Comparison of ENCODE assay signal across 27 cellular contexts in genomic region chr12:127278351-127278750, GRCh38.
DNase-seq lines count a peak whose midpoint lies in the region; ATAC-seq and TF ChIP-seq lines count a peak whose summit lies in the region.
"Had no signal": no experiment of that assay in that cellular context is flagged by ENCODE, and none has a peak within 500 bp of the region (broad histone marks: within the 10 kb centered on the region; RNA-seq: fewer than 3 reads in every experiment).

No MANE protein-coding gene starts in this region.

- peak overlapping the region; percentile 20 for H3K27ac Mint-ChIP-seq in stimulated activated effector memory CD8-positive, alpha-beta T cell treated with anti-CD3 and anti-CD28 coated beads, Interleukin-12 subunit alpha, Interleukin-12 subunit beta, amount 100 ng/mL, for 72 hours
- H3K27ac Mint-ChIP-seq in stimulated activated naive B cell treated with anti-CD40 and anti-IgM and Interleukin-4, amounts not matched to agents 10 μg/mL and 1 μg/mL and 100 μg/mL, for 72 hours, result no peak overlapping the region
- H3K27ac Mint-ChIP-seq: CD4-positive, alpha-beta memory T cell had no signal

- CTCF ChIA-PET in mammary epithelial cell (lab: Charles Lee; ENCODE audit: low non-redundant PET), result no interaction called here

- peaks cover 7 to 9% of the 10 kb centered on the region in 2 donors for H3K27me3 Mint-ChIP-seq in stimulated activated naive B cell treated with anti-CD40 and anti-IgM and Interleukin-4, amounts not matched to agents 10 μg/mL and 1 μg/mL and 100 μg/mL, for 72 hours

- dilution Hi-C loops in mammary epithelial cell (cut with HindIII; ENCODE audit: low sequenced_read_pairs), result no loop called here

- H3K4me1 ChIP-seq in mammary epithelial cell (ENCODE audit: insufficient read depth, low read length) (peaks cover 13% of the 10 kb centered on the region), breast epithelium (no peaks in the 10 kb centered on the region), OCI-LY3 (ENCODE audit: low read length) (peaks cover 7% of the 10 kb centered on the region; the same call in 1 of the 2 replicates)

- ATAC-seq in HG02610 (IDR thresholded peaks at IDR 0.05; ENCODE audit: unreplicated experiment), result peak; percentile 3
- peak; percentile 37 for ATAC-seq in stimulated activated effector memory CD8-positive, alpha-beta T cell treated with anti-CD3 and anti-CD28 coated beads, Interleukin-12 subunit alpha, Interleukin-12 subunit beta, amount 100 ng/mL, for 72 hours
- ATAC-seq in stimulated activated naive B cell treated with anti-CD40 and anti-IgM and Interleukin-4, amounts not matched to agents 10 μg/mL and 1 μg/mL and 100 μg/mL, for 72 hours (replicated peaks), result no peak
- ATAC-seq: HepG2, K562, PC-3 had no signal

- H3K36me3 ChIP-seq in mammary epithelial cell (ENCODE audit: insufficient read depth, low read length) (no peaks in the 10 kb centered on the region), breast epithelium (no peaks in the 10 kb centered on the region), OCI-LY3 (replicated peaks; ENCODE audit: low read depth, low read length) (no peaks in the 10 kb centered on the region)

- intact Hi-C loops in mammary epithelial cell (cut with micrococcal nuclease) (no loop called here), breast epithelium (cut with DNase I; ENCODE audit: low total_unique reads) (no loop called here)

- no peaks in the 10 kb centered on the region for H3K27me3 ChIP-seq in mammary epithelial cell (ENCODE audit: insufficient read depth, low read length)
- H3K27me3 ChIP-seq in breast epithelium, result peaks cover 0 to 6% of the 10 kb centered on the region in 2 donors
- peaks cover 10% of the 10 kb centered on the region; the same call in 1 of the 2 replicates for H3K27me3 ChIP-seq in OCI-LY3 (ENCODE audit: low read depth, low read length)

- H2AFZ ChIP-seq in mammary epithelial cell (ENCODE audit: low read depth, low read length) (peak overlapping the region; percentile 42), OCI-LY3 (ENCODE audit: low read depth, low read length) (no peak overlapping the region)

- DNase-seq in mammary epithelial cell (no peak), breast epithelium (ENCODE audit: low spot score in 2 of 2) (no peak), AG20443 (ENCODE audit: low spot score) (no peak), cerebellar nuclear complex (lab: John Stamatoyannopoulos, UW) (no peak)
- DNase-seq in stimulated activated effector memory CD8-positive, alpha-beta T cell treated with anti-CD3 and anti-CD28 coated beads, Interleukin-12 subunit alpha, Interleukin-12 subunit beta, amount 100 ng/mL, for 72 hours (ENCODE audit: low spot score in 2 of 2), result no peak
- DNase-seq in stimulated activated naive B cell treated with anti-CD40 and anti-IgM and Interleukin-4, amounts not matched to agents 10 μg/mL and 1 μg/mL and 100 μg/mL, for 72 hours, result no peak
- DNase-seq: 8988T; ACHN; C1 segment of cervical spinal cord; CD4-positive, alpha-beta memory T cell; COR-L47; DMS53; MV-4-11; NCI-H1105; NCI-H1436 treated with DMSO at 0.1 percent for 48 hours; NCI-H187 treated with DMSO at 0.1 percent for 48 hours; NCI-H446; NCI-H524 treated with DMSO at 0.1 percent for 48 hours; NCI-H774; PC-3; SK-N-SH; SW 1271 had no signal

- H3K4me3 ChIP-seq in mammary epithelial cell (replicated peaks in 1 of 3; ENCODE audit: insufficient read depth in 1 of 3, low read depth in 2 of 3, low read length in 3 of 3), result no peak overlapping the region
- H3K4me3 ChIP-seq in breast epithelium, result no peak overlapping the region
- H3K4me3 ChIP-seq in OCI-LY3 (ENCODE audit: low read length), result no peak overlapping the region
- H3K4me3 ChIP-seq: GM12878, K562 had no signal

- H3K4me2 ChIP-seq in mammary epithelial cell (ENCODE audit: insufficient read depth, low read depth, low read length) (no peak overlapping the region), OCI-LY3 (ENCODE audit: low read length) (peak overlapping the region; percentile 40; the same call in 1 of the 2 replicates)
- H3K4me2 ChIP-seq: SK-N-SH had no signal

- H3K27ac ChIP-seq in mammary epithelial cell (ENCODE audit: insufficient read depth, low read depth, low read length), result no peak overlapping the region
- H3K27ac ChIP-seq in breast epithelium, result no peak overlapping the region
- H3K27ac ChIP-seq in OCI-LY3 (ENCODE audit: low read length), result no peak overlapping the region

- peaks cover 17% of the 10 kb centered on the region for H3K4me1 Mint-ChIP-seq in stimulated activated effector memory CD8-positive, alpha-beta T cell treated with anti-CD3 and anti-CD28 coated beads, Interleukin-12 subunit alpha, Interleukin-12 subunit beta, amount 100 ng/mL, for 72 hours
- peaks cover 2 to 13% of the 10 kb centered on the region in 2 donors for H3K4me1 Mint-ChIP-seq in stimulated activated naive B cell treated with anti-CD40 and anti-IgM and Interleukin-4, amounts not matched to agents 10 μg/mL and 1 μg/mL and 100 μg/mL, for 72 hours

- TF ChIP-seq POLR2A in breast epithelium (IDR thresholded peaks at IDR 0.05), result no peak

- H3K36me3 Mint-ChIP-seq in stimulated activated effector memory CD8-positive, alpha-beta T cell treated with anti-CD3 and anti-CD28 coated beads, Interleukin-12 subunit alpha, Interleukin-12 subunit beta, amount 100 ng/mL, for 72 hours, result no peaks in the 10 kb centered on the region
- no peaks in the 10 kb centered on the region for H3K36me3 Mint-ChIP-seq in stimulated activated naive B cell treated with anti-CD40 and anti-IgM and Interleukin-4, amounts not matched to agents 10 μg/mL and 1 μg/mL and 100 μg/mL, for 72 hours
- H3K36me3 Mint-ChIP-seq: CD4-positive, alpha-beta memory T cell had no signal

- in situ Hi-C loops in mammary epithelial cell (cut with MboI; ENCODE audit: low sequenced_read_pairs in 2 of 2), result no loop called here

- H4K20me1 ChIP-seq in mammary epithelial cell (ENCODE audit: insufficient read depth, low read length) (no peaks in the 10 kb centered on the region), OCI-LY3 (ENCODE audit: insufficient read depth, low read length) (no peaks in the 10 kb centered on the region)

- no peaks in the 10 kb centered on the region for H3K9me3 ChIP-seq in mammary epithelial cell (replicated peaks; ENCODE audit: insufficient read depth, low read length)
- H3K9me3 ChIP-seq in breast epithelium, result no peaks in the 10 kb centered on the region
- H3K9me3 ChIP-seq in OCI-LY3 (ENCODE audit: insufficient read depth, low read length), result no peaks in the 10 kb centered on the region
- H3K9me3 ChIP-seq: SK-N-SH had no signal

- no peak for TF ChIP-seq CTCF in mammary epithelial cell (conservative IDR thresholded peaks at IDR 0.05 in 1 of 2, IDR thresholded peaks at IDR 0.05 in 1 of 2; ENCODE audit: extremely low read depth in 1 of 2, insufficient read depth in 1 of 2, low read depth in 1 of 2, low read length in 2 of 2)
- TF ChIP-seq CTCF in breast epithelium (IDR thresholded peaks at IDR 0.05), result no peak
- no peak for TF ChIP-seq CTCF in OCI-LY3 (IDR thresholded peaks at IDR 0.05; ENCODE audit: low read depth, low read length)

- H3K9ac ChIP-seq in mammary epithelial cell (ENCODE audit: insufficient read depth, low read length) (no peak overlapping the region), OCI-LY3 (ENCODE audit: low read length) (no peak overlapping the region)
- H3K9ac ChIP-seq: SK-N-SH had no signal

- BruUV-seq in mammary epithelial cell (replicated peaks; lab: Mats Ljungman, UMichigan), result no TSS peak

- no peaks in the 10 kb centered on the region for H3K9me3 Mint-ChIP-seq in stimulated activated effector memory CD8-positive, alpha-beta T cell treated with anti-CD3 and anti-CD28 coated beads, Interleukin-12 subunit alpha, Interleukin-12 subunit beta, amount 100 ng/mL, for 72 hours
- H3K9me3 Mint-ChIP-seq in stimulated activated naive B cell treated with anti-CD40 and anti-IgM and Interleukin-4, amounts not matched to agents 10 μg/mL and 1 μg/mL and 100 μg/mL, for 72 hours, result peaks cover 4 to 11% of the 10 kb centered on the region in 2 donors

- H3K4me3 Mint-ChIP-seq in stimulated activated effector memory CD8-positive, alpha-beta T cell treated with anti-CD3 and anti-CD28 coated beads, Interleukin-12 subunit alpha, Interleukin-12 subunit beta, amount 100 ng/mL, for 72 hours, result no peak overlapping the region
- no peak overlapping the region for H3K4me3 Mint-ChIP-seq in stimulated activated naive B cell treated with anti-CD40 and anti-IgM and Interleukin-4, amounts not matched to agents 10 μg/mL and 1 μg/mL and 100 μg/mL, for 72 hours
- H3K4me3 Mint-ChIP-seq: CD4-positive, alpha-beta memory T cell had no signal

- WGBS in mammary epithelial cell (ENCODE audit: low coverage, missing lambda C conversion rate), result 100% methylated on average over 3 of the region's 3 CpGs

- H3K79me2 ChIP-seq in mammary epithelial cell (ENCODE audit: insufficient read depth, low read length), result no peaks in the 10 kb centered on the region
- H3K79me2 ChIP-seq in OCI-LY3 (ENCODE audit: low read length), result no peaks in the 10 kb centered on the region

Comparison
In these comparisons a context has a peak if more than half of its experiments do, and no peak if none do; other contexts are left out.
1. ATAC-seq: peak in HG02610 (single experiment) and stimulated activated effector memory CD8-positive, alpha-beta T cell treated with anti-CD3 and anti-CD28 coated beads, Interleukin-12 subunit alpha, Interleukin-12 subunit beta, amount 100 ng/mL, for 72 hours (single experiment); none in stimulated activated naive B cell treated with anti-CD40 and anti-IgM and Interleukin-4, amounts not matched to agents 10 μg/mL and 1 μg/mL and 100 μg/mL, for 72 hours (0 of 2).